ENCODE assay signal across 8 cellular contexts in genomic region chr3:17039579-17039978, GRCh38.
A peak's percentile ranks its signal among the peaks of the same experiment; 100 is the strongest.
DNase-seq lines count a peak whose midpoint lies in the region; ATAC-seq, FAIRE-seq and TF ChIP-seq lines count a peak whose summit lies in the region.

No MANE protein-coding gene starts in this region.

- peak; percentile 86 for FAIRE-seq in keratinocyte (lab: Jason Lieb, UNC)

- DNase-seq in AG09319 (ENCODE audit: extremely low read depth, low read depth) (peak; percentile 54), keratinocyte (ENCODE audit: low read depth, low spot score) (peak; percentile 75), GM13976 (ENCODE audit: low spot score) (no peak), GM10266 (ENCODE audit: extremely low spot score) (no peak)
- no peak for DNase-seq in activated naive CD8-positive, alpha-beta T cell treated with anti-CD3 and anti-CD28 coated beads, Interleukin-2, amount 50 U/mL, for 24 hours

- in situ Hi-C loops in GM13976 (cut with MboI; ENCODE audit: low sequenced_read_pairs, unreplicated experiment), result no loop called here

- no peak overlapping the region for H3K4me3 Mint-ChIP-seq in activated naive CD8-positive, alpha-beta T cell treated with anti-CD3 and anti-CD28 coated beads, Interleukin-2, amount 50 U/mL, for 24 hours

- H2AFZ ChIP-seq in keratinocyte (ENCODE audit: control insufficient read depth, low read length), result no peak overlapping the region

- H4K20me1 ChIP-seq in keratinocyte (ENCODE audit: control insufficient read depth, extremely low read depth, insufficient read depth, low read length), result no peaks in the 10 kb centered on the region

- H3K4me1 Mint-ChIP-seq in activated naive CD8-positive, alpha-beta T cell treated with anti-CD3 and anti-CD28 coated beads, Interleukin-2, amount 50 U/mL, for 24 hours, result peaks cover 40% of the 10 kb centered on the region

- no peaks in the 10 kb centered on the region for H3K9me3 Mint-ChIP-seq in activated naive CD8-positive, alpha-beta T cell treated with anti-CD3 and anti-CD28 coated beads, Interleukin-2, amount 50 U/mL, for 24 hours

- peaks cover 23% of the 10 kb centered on the region for H3K4me1 ChIP-seq in keratinocyte (ENCODE audit: control insufficient read depth, extremely low read depth, insufficient read depth, low read length)

- H3K79me2 ChIP-seq in keratinocyte (ENCODE audit: control insufficient read depth, insufficient read depth, low read length), result no peaks in the 10 kb centered on the region

- peak overlapping the region; percentile 1 for H3K27ac Mint-ChIP-seq in activated naive CD8-positive, alpha-beta T cell treated with anti-CD3 and anti-CD28 coated beads, Interleukin-2, amount 50 U/mL, for 24 hours

- H3K4me2 ChIP-seq in keratinocyte (ENCODE audit: control insufficient read depth, extremely low read depth, insufficient read depth, low read depth, low read length), result no peak overlapping the region

- peak overlapping the region; percentile 34 for H3K27ac ChIP-seq in keratinocyte (ENCODE audit: control insufficient read depth, insufficient read depth, low read length)

- no peaks in the 10 kb centered on the region for H3K36me3 ChIP-seq in keratinocyte (ENCODE audit: control insufficient read depth in 2 of 2, extremely low read depth in 1 of 2, insufficient read depth in 2 of 2, low read length in 2 of 2)

- no peak overlapping the region for H3K4me3 ChIP-seq in keratinocyte (ENCODE audit: control insufficient read depth in 2 of 3, extremely low read depth in 1 of 3, insufficient read depth in 2 of 3, low read depth in 1 of 3, low read length in 3 of 3)

- ATAC-seq in HG03432 (IDR thresholded peaks at IDR 0.05; ENCODE audit: unreplicated experiment) (peak; percentile 49), HG02678 (IDR thresholded peaks at IDR 0.05; ENCODE audit: unreplicated experiment) (no peak), GM19035 (IDR thresholded peaks at IDR 0.05; ENCODE audit: unreplicated experiment) (no peak)
- ATAC-seq in activated naive CD8-positive, alpha-beta T cell treated with anti-CD3 and anti-CD28 coated beads, Interleukin-2, amount 50 U/mL, for 24 hours, result peak; percentile 76

- H3K9ac ChIP-seq in keratinocyte (ENCODE audit: control insufficient read depth, extremely low read depth, insufficient read depth, low read length), result no peak overlapping the region

- peaks cover 13% of the 10 kb centered on the region for H3K36me3 Mint-ChIP-seq in activated naive CD8-positive, alpha-beta T cell treated with anti-CD3 and anti-CD28 coated beads, Interleukin-2, amount 50 U/mL, for 24 hours (ENCODE audit: low read depth)

- dilution Hi-C loops in keratinocyte (cut with MboI; ENCODE audit: extremely low pct_ligation_motif_present, low sequenced_read_pairs), result no loop called here

- H3K9me1 ChIP-seq in keratinocyte (ENCODE audit: control insufficient read depth, extremely low read depth, insufficient read depth, low read length), result no peaks in the 10 kb centered on the region

- no peaks in the 10 kb centered on the region for H3K27me3 ChIP-seq in keratinocyte (ENCODE audit: control insufficient read depth, extremely low read depth, insufficient read depth, low read length)

- no peaks in the 10 kb centered on the region for H3K27me3 Mint-ChIP-seq in activated naive CD8-positive, alpha-beta T cell treated with anti-CD3 and anti-CD28 coated beads, Interleukin-2, amount 50 U/mL, for 24 hours

- TF ChIP-seq CTCF in AG09319 (IDR thresholded peaks at IDR 0.05; ENCODE audit: low read depth, low read length), result peak; percentile 14
- TF ChIP-seq CTCF in keratinocyte (optimal IDR thresholded peaks at IDR 0.05 in 1 of 3, IDR thresholded peaks at IDR 0.05 in 1 of 3, conservative IDR thresholded peaks at IDR 0.05 in 1 of 3; ENCODE audit: extremely low read depth in 1 of 3, insufficient read depth in 2 of 3, low read length in 3 of 3), result no peak
- no peak for TF ChIP-seq CTCF in GM13976 (IDR thresholded peaks at IDR 0.05; ENCODE audit: borderline replicate concordance, control extremely low read depth, extremely low read depth, insufficient read depth, missing control alignments)
- no peak for TF ChIP-seq CTCF in GM10266 (IDR thresholded peaks at IDR 0.05; ENCODE audit: control insufficient read depth, insufficient read depth, low read depth, missing control alignments)

- H3K9me3 ChIP-seq in keratinocyte (ENCODE audit: control insufficient read depth, low read depth, low read length), result no peaks in the 10 kb centered on the region

Comparison
In these comparisons a context has a peak if more than half of its experiments do, and no peak if none do; other contexts are left out.
1. DNase-seq: peak in AG09319 (single experiment) and keratinocyte (single experiment); none in activated naive CD8-positive, alpha-beta T cell treated with anti-CD3 and anti-CD28 coated beads, Interleukin-2, amount 50 U/mL, for 24 hours (single experiment), GM13976 (single experiment) and GM10266 (single experiment).
2. ATAC-seq: peak in HG03432 (single experiment) and activated naive CD8-positive, alpha-beta T cell treated with anti-CD3 and anti-CD28 coated beads, Interleukin-2, amount 50 U/mL, for 24 hours (single experiment); none in HG02678 (single experiment) and GM19035 (single experiment).